8 cellular contexts compared by ENCODE assay signal in the genomic region with DNA sequence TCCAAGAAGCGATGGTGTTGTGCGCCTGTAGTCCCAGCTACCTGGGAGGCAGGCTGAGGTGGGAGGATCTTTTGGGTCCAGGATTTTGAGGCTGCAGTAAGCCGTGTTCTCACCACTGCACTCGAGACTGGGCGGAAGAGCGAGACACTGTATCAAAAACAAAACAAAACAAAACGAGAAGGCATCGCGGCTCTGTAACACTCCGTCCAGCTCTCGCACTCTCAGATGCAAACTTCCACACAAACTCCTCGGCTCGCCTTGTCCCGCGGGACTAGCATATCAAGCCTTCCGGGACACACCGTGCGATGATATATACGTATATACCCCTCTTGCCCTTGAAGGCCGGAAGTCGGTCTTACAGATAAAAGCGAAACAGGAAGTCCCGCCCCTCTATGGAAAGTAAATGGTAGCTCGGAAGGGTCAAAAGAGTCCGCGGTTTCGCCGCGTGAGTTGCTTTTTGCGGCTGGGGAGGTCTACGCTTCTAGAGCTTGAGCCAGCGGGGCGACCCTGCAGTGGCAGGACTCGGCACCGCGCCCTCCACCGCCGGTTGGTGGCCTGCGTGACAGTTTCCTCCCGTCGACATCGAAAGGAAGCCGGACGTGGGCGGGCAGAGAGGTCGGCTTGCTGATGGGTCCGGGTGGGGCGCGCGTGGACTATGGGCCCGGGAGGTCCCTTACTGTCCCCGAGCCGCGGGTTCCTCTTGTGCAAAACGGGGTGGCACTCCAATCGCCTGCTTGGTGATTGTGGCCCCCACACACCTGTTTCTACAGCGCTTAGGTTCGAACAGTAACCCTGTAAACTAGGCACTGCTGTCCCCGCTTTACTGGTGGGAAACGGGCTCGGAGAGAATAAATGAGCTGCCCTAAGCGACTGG. TPM values are rescaled to one million over a fixed set of nuclear protein-coding genes. Genes with fewer than 3 reads are reported as not detected.
DNase-seq lines count a peak whose midpoint lies in the region; ATAC-seq and FAIRE-seq lines count a peak whose summit lies in the region.

A gene with protein sequence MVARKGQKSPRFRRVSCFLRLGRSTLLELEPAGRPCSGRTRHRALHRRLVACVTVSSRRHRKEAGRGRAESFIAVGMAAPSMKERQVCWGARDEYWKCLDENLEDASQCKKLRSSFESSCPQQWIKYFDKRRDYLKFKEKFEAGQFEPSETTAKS (plus strand): TSS at position 393 of the 874 bp plus-strand sequence. CDS start 11 bp downstream, at position 404.

- peak within 1 kb of the TSS; percentile 97 for H2BK120ac ChIP-seq in mesenchymal stem cell (ENCODE audit: low read depth, low read length)

- peak within 1 kb of the TSS; percentile 54 for H2BK15ac ChIP-seq in mesenchymal stem cell (ENCODE audit: low read depth, poor library complexity, severe bottlenecking)

- H3K4me2 ChIP-seq in mesenchymal stem cell (ENCODE audit: low read length, poor library complexity, severe bottlenecking) = peak within 1 kb of the TSS; percentile 78

- H3K4me3 ChIP-seq in endocrine pancreas (ENCODE audit: control insufficient read depth, insufficient read depth, low read length) = peak within 1 kb of the TSS; percentile 93
- H3K4me3 ChIP-seq in mesenchymal stem cell (ENCODE audit: insufficient read depth in 1 of 2, low read depth in 1 of 2, low read length in 2 of 2) = peak within 1 kb of the TSS; percentile 87

- H3K36me3 ChIP-seq in endocrine pancreas (ENCODE audit: control insufficient read depth, insufficient read depth, low read length) (no peaks in the 10 kb centered on the region), mesenchymal stem cell (ENCODE audit: control insufficient read depth in 1 of 2, insufficient read depth in 2 of 2, low read depth in 1 of 2, low read length in 2 of 2) (peaks cover 22 to 26% of the 10 kb centered on the region in 2 experiments)

- DNase-seq in COLO668 (lab: John Stamatoyannopoulos, UW; ENCODE audit: unreplicated experiment) (peak; percentile 97), HTR-8/SVneo (ENCODE audit: insufficient read length, low spot score) (peak; percentile 94), NOMO-1 treated with dmso at 0.1 percent for 144 hours (lab: John Stamatoyannopoulos, UW; ENCODE audit: unreplicated experiment) (peak; percentile 95), mesenchymal stem cell (peak; percentile 98)
- DNase-seq in activated CD8-positive, alpha-beta memory T cell treated with anti-CD3 and anti-CD28 coated beads for 48 hours (ENCODE audit: low read depth in 2 of 3, low spot score in 2 of 3) = peak; percentile 80 to 87 (median 82)
- peak; percentile 85 for DNase-seq in stimulated activated CD8-positive, alpha-beta memory T cell treated with anti-CD3 and anti-CD28 coated beads, Interleukin-12 subunit alpha, Interleukin-12 subunit beta, amount 100 ng/mL, for 4 hours (ENCODE audit: low read depth)

- peak within 1 kb of the TSS in 1 of 2 experiments; percentile 83 for H3K14ac ChIP-seq in mesenchymal stem cell (ENCODE audit: low read length in 2 of 2)

- under 1% methylated on average over 62 of the region's 62 CpGs for WGBS in mesenchymal stem cell

- ATAC-seq in GM21367 (IDR thresholded peaks at IDR 0.05; ENCODE audit: unreplicated experiment) = peak; percentile 92

- peak within 1 kb of the TSS; percentile 89 for H3K27ac ChIP-seq in mesenchymal stem cell (ENCODE audit: low read length, poor library complexity, severe bottlenecking)

- peaks cover 6% of the 10 kb centered on the region for H3K4me1 ChIP-seq in endocrine pancreas (ENCODE audit: control insufficient read depth, insufficient read depth, low read length)
- H3K4me1 ChIP-seq in mesenchymal stem cell (ENCODE audit: control insufficient read depth, insufficient read depth, low read depth, low read length) = no peaks in the 10 kb centered on the region

- H3K9ac ChIP-seq in endocrine pancreas (ENCODE audit: control insufficient read depth, insufficient read depth, low read length) (peak within 1 kb of the TSS; percentile 90), mesenchymal stem cell (ENCODE audit: low read length) (peak within 1 kb of the TSS; percentile 93)

- peak within 1 kb of the TSS; percentile 91 for H2AFZ ChIP-seq in mesenchymal stem cell (ENCODE audit: low read depth, low read length)

- H3K27me3 ChIP-seq in endocrine pancreas (ENCODE audit: control insufficient read depth, insufficient read depth, low read length) (no peaks in the 10 kb centered on the region), mesenchymal stem cell (ENCODE audit: control insufficient read depth in 1 of 2, insufficient read depth in 1 of 2, low read length in 2 of 2) (no peaks in the 10 kb centered on the region)

- H3K23ac ChIP-seq in mesenchymal stem cell (ENCODE audit: low read length in 2 of 2) = peak within 1 kb of the TSS in 1 of 2 experiments; percentile 34

- H3K4ac ChIP-seq in mesenchymal stem cell (ENCODE audit: low read depth in 1 of 2, low read length in 2 of 2) = peak within 1 kb of the TSS; percentile 81 to 94

- H2BK12ac ChIP-seq in mesenchymal stem cell (ENCODE audit: low read length in 2 of 2) = peak within 1 kb of the TSS in 1 of 2 experiments; percentile 25

- peak within 1 kb of the TSS; percentile 97 for H4K8ac ChIP-seq in mesenchymal stem cell (ENCODE audit: low read length)

- no peak within 1 kb of the TSS for H2AK5ac ChIP-seq in mesenchymal stem cell (ENCODE audit: low read length, severe bottlenecking)

- H3K9me3 ChIP-seq in endocrine pancreas (ENCODE audit: control insufficient read depth, low read length) (no peaks in the 10 kb centered on the region), mesenchymal stem cell (ENCODE audit: control insufficient read depth, low read length) (no peaks in the 10 kb centered on the region)

- H3K79me1 ChIP-seq in mesenchymal stem cell (replicated peaks; ENCODE audit: low read length, poor library complexity, severe bottlenecking) = peaks cover 28% of the 10 kb centered on the region

- H4K91ac ChIP-seq in mesenchymal stem cell (ENCODE audit: low read length) = peak within 1 kb of the TSS; percentile 97

- peak within 1 kb of the TSS; percentile 88 for H2BK5ac ChIP-seq in mesenchymal stem cell (ENCODE audit: low read depth, low read length, poor library complexity, severe bottlenecking)

- peak; percentile 51 for FAIRE-seq in HTR-8/SVneo (lab: Jason Lieb, UNC)

- H3K18ac ChIP-seq in mesenchymal stem cell (ENCODE audit: low read depth in 1 of 2, low read length in 2 of 2) = peak within 1 kb of the TSS; percentile 94 to 96

RNA-seq across cellular contexts. Expression of the gene that starts here (rescaled TPM):
- 41.9 TPM for polyA plus RNA-seq in mesenchymal stem cell (2013, experiment 1 of 2)
- 42.9 TPM for polyA plus RNA-seq in mesenchymal stem cell (2013, experiment 2 of 2)

Comparison
In these comparisons a context has a peak if more than half of its experiments do, and no peak if none do; other contexts are left out.
1. Peak in every context shown above with its lines: DNase-seq, ATAC-seq, H3K4me3 ChIP-seq and H3K27ac ChIP-seq.